15 cellular contexts compared by ENCODE assay signal in genomic region chr5:97986069-97986468, GRCh38.
DNase-seq lines count a peak whose midpoint lies in the region; TF ChIP-seq lines count a peak whose summit lies in the region.
"Had no signal": no experiment of that assay in that cellular context is flagged by ENCODE, and none has a peak within 500 bp of the region (broad histone marks: within the 10 kb centered on the region; RNA-seq: fewer than 3 reads in every experiment).

No MANE protein-coding gene starts in this region.

- peak overlapping the region; percentile 57 for H2AFZ ChIP-seq in GM23248

- H3K4me3 ChIP-seq in GM23248, result peak overlapping the region; percentile 46
- H3K4me3 ChIP-seq in fibroblast of mammary gland (ENCODE audit: control insufficient read depth, low read depth, low read length), result no peak overlapping the region
- no peak overlapping the region for H3K4me3 ChIP-seq in skeletal muscle cell (ENCODE audit: low read depth, low read length)
- H3K4me3 ChIP-seq: heart left ventricle, lung, Peyer's patch had no signal

- peak; percentile 5 for TF ChIP-seq CTCF in fibroblast of mammary gland (conservative IDR thresholded peaks at IDR 0.05; ENCODE audit: control insufficient read depth, insufficient read depth, low read depth, low read length)

- no peak overlapping the region for H3K4me3 Mint-ChIP-seq in activated CD4-positive, alpha-beta T cell treated with anti-CD3 and anti-CD28 coated beads, Interleukin-2, amount 10 ng/mL, durations not matched to agents 7 days and 5 days
- H3K4me3 Mint-ChIP-seq: activated naive CD4-positive, alpha-beta T cell treated with anti-CD3 and anti-CD28 coated beads, Interleukin-2, amount 50 U/mL, for 24 hours; dendritic cell treated with granulocyte-macrophage colony-stimulating factor and Interleukin-4, amounts not matched to agents 40 ng/mL and 50 ng/mL, for 4 days had no signal

- H3K9ac ChIP-seq in GM23248, result peak overlapping the region; percentile 57

- H3K36me3 ChIP-seq in GM23248 (ENCODE audit: low read depth), result no peaks in the 10 kb centered on the region
- H3K36me3 ChIP-seq: heart left ventricle, Peyer's patch had no signal

- H3K36me3 Mint-ChIP-seq in activated CD4-positive, alpha-beta T cell treated with anti-CD3 and anti-CD28 coated beads, Interleukin-2, amount 10 ng/mL, durations not matched to agents 7 days and 5 days (ENCODE audit: low read depth), result no peaks in the 10 kb centered on the region
- H3K36me3 Mint-ChIP-seq: activated naive CD4-positive, alpha-beta T cell treated with anti-CD3 and anti-CD28 coated beads, Interleukin-2, amount 50 U/mL, for 24 hours had no signal

- no peak overlapping the region for H3K27ac Mint-ChIP-seq in activated CD4-positive, alpha-beta T cell treated with anti-CD3 and anti-CD28 coated beads, Interleukin-2, amount 10 ng/mL, durations not matched to agents 7 days and 5 days
- H3K27ac Mint-ChIP-seq: activated naive CD4-positive, alpha-beta T cell treated with anti-CD3 and anti-CD28 coated beads, Interleukin-2, amount 50 U/mL, for 24 hours; dendritic cell treated with granulocyte-macrophage colony-stimulating factor and Interleukin-4, amounts not matched to agents 40 ng/mL and 50 ng/mL, for 4 days had no signal

- H3K9me2 ChIP-seq in GM23248 (ENCODE audit: insufficient read depth), result no peaks in the 10 kb centered on the region

- POLR2A ChIA-PET in activated CD4-positive, alpha-beta T cell treated with anti-CD3 and anti-CD28 coated beads, Interleukin-2, amount 10 ng/mL, durations not matched to agents 7 days and 5 days (lab: Charles Lee), result no interaction called here

- H3K9me3 ChIP-seq in GM23248 (ENCODE audit: low read depth), result no peaks in the 10 kb centered on the region
- H3K9me3 ChIP-seq: heart left ventricle, Peyer's patch had no signal

- no peaks in the 10 kb centered on the region for H3F3A ChIP-seq in GM23248 (ENCODE audit: insufficient read depth)

- H3K27ac ChIP-seq in GM23248, result peak overlapping the region; percentile 33; the same call in 1 of the 2 replicates
- H3K27ac ChIP-seq: heart left ventricle, Peyer's patch had no signal

- no peaks in the 10 kb centered on the region for H4K20me1 ChIP-seq in GM23248 (ENCODE audit: insufficient read depth)

- no peaks in the 10 kb centered on the region for H3K27me3 Mint-ChIP-seq in activated CD4-positive, alpha-beta T cell treated with anti-CD3 and anti-CD28 coated beads, Interleukin-2, amount 10 ng/mL, durations not matched to agents 7 days and 5 days
- H3K27me3 Mint-ChIP-seq: dendritic cell treated with granulocyte-macrophage colony-stimulating factor and Interleukin-4, amounts not matched to agents 40 ng/mL and 50 ng/mL, for 4 days had no signal

- no peaks in the 10 kb centered on the region for H3K27me3 ChIP-seq in GM23248 (replicated peaks; ENCODE audit: insufficient read depth)
- H3K27me3 ChIP-seq: heart left ventricle, Peyer's patch had no signal

- H3K9me3 Mint-ChIP-seq in activated CD4-positive, alpha-beta T cell treated with anti-CD3 and anti-CD28 coated beads, Interleukin-2, amount 10 ng/mL, durations not matched to agents 7 days and 5 days, result no peaks in the 10 kb centered on the region

- peaks cover 13% of the 10 kb centered on the region for H3K4me1 ChIP-seq in GM23248 (ENCODE audit: insufficient read depth)
- H3K4me1 ChIP-seq: heart left ventricle, Peyer's patch had no signal

- H3K79me2 ChIP-seq in GM23248 (ENCODE audit: insufficient read depth), result no peaks in the 10 kb centered on the region

- peak; percentile 88 for DNase-seq in GM23248
- DNase-seq in RKO (ENCODE audit: low spot score), result peak; percentile 70
- DNase-seq in fibroblast of mammary gland (ENCODE audit: low read depth), result peak; percentile 54
- DNase-seq in skeletal muscle cell (ENCODE audit: low read depth), result peak; percentile 19
- DNase-seq in activated CD4-positive, alpha-beta T cell treated with anti-CD3 and anti-CD28 coated beads, Interleukin-2, amount 10 ng/mL, durations not matched to agents 7 days and 5 days, result no peak
- no peak for DNase-seq in DMS153 treated with DMSO at 0.1 percent for 48 hours (lab: John Stamatoyannopoulos, UW; ENCODE audit: unreplicated experiment)
- DNase-seq in CD1c-positive myeloid dendritic cell (ENCODE audit: extremely low spot score), result no peak
- DNase-seq: DMS79, heart left ventricle, NCI-H226, Peyer's patch, posterior cingulate gyrus had no signal

- in situ Hi-C loops in GM23248 (cut with MboI), result no loop called here

- no peaks in the 10 kb centered on the region for H3K4me1 Mint-ChIP-seq in activated CD4-positive, alpha-beta T cell treated with anti-CD3 and anti-CD28 coated beads, Interleukin-2, amount 10 ng/mL, durations not matched to agents 7 days and 5 days
- H3K4me1 Mint-ChIP-seq: activated naive CD4-positive, alpha-beta T cell treated with anti-CD3 and anti-CD28 coated beads, Interleukin-2, amount 50 U/mL, for 24 hours had no signal

- 9 to 11% methylated on average over 4 of the region's 4 CpGs for WGBS in GM23248 (ENCODE audit: low coverage in 1 of 2, low lambda C conversion rate in 2 of 2, missing lambda C conversion rate in 2 of 2), 2 experiments

- H3K4me2 ChIP-seq in GM23248 (ENCODE audit: unreplicated experiment), result peak overlapping the region; percentile 74

- CTCF ChIA-PET in activated CD4-positive, alpha-beta T cell treated with anti-CD3 and anti-CD28 coated beads, Interleukin-2, amount 10 ng/mL, durations not matched to agents 7 days and 5 days (lab: Charles Lee), result no interaction called here

Comparison
In these comparisons a context has a peak if more than half of its experiments do, and no peak if none do; other contexts are left out.
1. DNase-seq: peak in GM23248 (single experiment), RKO (single experiment), fibroblast of mammary gland (single experiment) and skeletal muscle cell (single experiment); none in activated CD4-positive, alpha-beta T cell treated with anti-CD3 and anti-CD28 coated beads, Interleukin-2, amount 10 ng/mL, durations not matched to agents 7 days and 5 days (single experiment), DMS153 treated with DMSO at 0.1 percent for 48 hours (single experiment) and CD1c-positive myeloid dendritic cell (single experiment).